Comparison of ENCODE assay signal across 10 cellular contexts in genomic region chr4:87014284-87014782, GRCh38.
A peak's percentile ranks its signal among the peaks of the same experiment; 100 is the strongest.
DNase-seq lines count a peak whose midpoint lies in the region; ATAC-seq and TF ChIP-seq lines count a peak whose summit lies in the region.
"Had no signal": no experiment of that assay in that cellular context is flagged by ENCODE, and none has a peak within 500 bp of the region (broad histone marks: within the 10 kb centered on the region; RNA-seq: fewer than 3 reads in every experiment).

No MANE protein-coding gene starts in this region.

- no peaks in the 10 kb centered on the region for H3K36me3 ChIP-seq in cardiac muscle cell
- no peaks in the 10 kb centered on the region for H3K36me3 ChIP-seq in mammary epithelial cell (ENCODE audit: insufficient read depth, low read length)
- no peaks in the 10 kb centered on the region for H3K36me3 ChIP-seq in mesodermal cell (ENCODE audit: control insufficient read depth, insufficient read depth, low read length)
- no peaks in the 10 kb centered on the region for H3K36me3 ChIP-seq in H7 (replicated peaks; ENCODE audit: control insufficient read depth, insufficient read depth, low read length)

- H3K27ac ChIP-seq in cardiac muscle cell (peak overlapping the region; percentile 84), mammary epithelial cell (ENCODE audit: insufficient read depth, low read depth, low read length) (peak overlapping the region; percentile 41), mesodermal cell (ENCODE audit: low read depth, low read length, severe bottlenecking) (peak overlapping the region; percentile 61)

- TF ChIP-seq CTCF in cardiac muscle cell (IDR thresholded peaks at IDR 0.05; ENCODE audit: low read depth, low read length) (no peak), mammary epithelial cell (conservative IDR thresholded peaks at IDR 0.05 in 1 of 2, IDR thresholded peaks at IDR 0.05 in 1 of 2; ENCODE audit: extremely low read depth in 1 of 2, insufficient read depth in 1 of 2, low read depth in 1 of 2, low read length in 2 of 2) (no peak)

- DNase-seq in cardiac muscle cell (ENCODE audit: low read depth in 1 of 2, low spot score in 1 of 2): peak in 1 of 2 donors; percentile 74
- no peak for DNase-seq in cardiac septum (ENCODE audit: low spot score)
- no peak for DNase-seq in mammary epithelial cell
- no peak for DNase-seq in H7
- DNase-seq in effector CD8-positive, alpha-beta T cell (lab: John Stamatoyannopoulos, UW): no peak
- no peak for DNase-seq in NCI-H226
- DNase-seq: activated CD4-positive, CD25-positive, alpha-beta regulatory T cell; NCI-H1092 had no signal

- H3K9me3 ChIP-seq in cardiac muscle cell (ENCODE audit: low read depth) (no peaks in the 10 kb centered on the region), mammary epithelial cell (replicated peaks; ENCODE audit: insufficient read depth, low read length) (no peaks in the 10 kb centered on the region), mesodermal cell (ENCODE audit: control insufficient read depth, low read length) (no peaks in the 10 kb centered on the region)

- dilution Hi-C loops in mammary epithelial cell (cut with HindIII; ENCODE audit: low sequenced_read_pairs): loop anchor here (5.0 kb wide), 1 partner anchor 92 kb away; no protein-coding TSS in a partner anchor

- in situ Hi-C loops in mammary epithelial cell (cut with MboI; ENCODE audit: low sequenced_read_pairs in 2 of 2): no loop called here

- peak overlapping the region; percentile 41 for H3K4me2 ChIP-seq in mammary epithelial cell (ENCODE audit: insufficient read depth, low read depth, low read length)

- no TSS peak for BruUV-seq in mammary epithelial cell (replicated peaks; lab: Mats Ljungman, UMichigan)

- CTCF ChIA-PET in mammary epithelial cell (lab: Charles Lee; ENCODE audit: low non-redundant PET): no interaction called here

- no peak for ATAC-seq in HG03565 (IDR thresholded peaks at IDR 0.05; ENCODE audit: unreplicated experiment)

- H3K4me3 ChIP-seq in cardiac muscle cell (no peak overlapping the region), mammary epithelial cell (replicated peaks in 1 of 3; ENCODE audit: insufficient read depth in 1 of 3, low read depth in 2 of 3, low read length in 3 of 3) (no peak overlapping the region), mesodermal cell (ENCODE audit: extremely low read depth, insufficient read depth, low read length, poor library complexity, severe bottlenecking) (no peak overlapping the region), H7 (ENCODE audit: insufficient read depth, low read depth, low read length) (no peak overlapping the region)

- H2AFZ ChIP-seq in mammary epithelial cell (ENCODE audit: low read depth, low read length): no peak overlapping the region

- H3K4me1 ChIP-seq in cardiac muscle cell (ENCODE audit: low read depth): peaks cover 78% of the 10 kb centered on the region
- peaks cover 27% of the 10 kb centered on the region for H3K4me1 ChIP-seq in mammary epithelial cell (ENCODE audit: insufficient read depth, low read length)
- peaks cover 61% of the 10 kb centered on the region for H3K4me1 ChIP-seq in mesodermal cell (ENCODE audit: control insufficient read depth, insufficient read depth, low read length, poor library complexity, severe bottlenecking)

- peaks cover 97% of the 10 kb centered on the region for H3K79me2 ChIP-seq in mammary epithelial cell (ENCODE audit: insufficient read depth, low read length)

- no peak overlapping the region for H3K9ac ChIP-seq in mammary epithelial cell (ENCODE audit: insufficient read depth, low read length)

- intact Hi-C loops in cardiac septum (cut with DNase I): no loop called here
- intact Hi-C loops in mammary epithelial cell (cut with micrococcal nuclease): no loop called here

- 75% methylated on average over 2 of the region's 2 CpGs for WGBS in mammary epithelial cell (ENCODE audit: low coverage, missing lambda C conversion rate)
- WGBS in mesodermal cell (ENCODE audit: insufficient coverage in 2 of 2), 2 experiments: 50% methylated on average over 1 of the region's 2 CpGs; no CpG with 5 or more reads in 1 of the 2 experiments

- H3K27me3 ChIP-seq in cardiac muscle cell (no peaks in the 10 kb centered on the region), mammary epithelial cell (ENCODE audit: insufficient read depth, low read length) (no peaks in the 10 kb centered on the region), H7 (ENCODE audit: control insufficient read depth, insufficient read depth, low read length) (no peaks in the 10 kb centered on the region)

- no peaks in the 10 kb centered on the region for H4K20me1 ChIP-seq in mammary epithelial cell (ENCODE audit: insufficient read depth, low read length)
